ENCODE assay signal across 15 cellular contexts in genomic region chr9:122039213-122039612, GRCh38. TPM values are rescaled to one million over a fixed set of nuclear protein-coding genes. Genes with fewer than 3 reads are reported as not detected.
DNase-seq lines count a peak whose midpoint lies in the region; ATAC-seq and TF ChIP-seq lines count a peak whose summit lies in the region.
"Had no signal": no experiment of that assay in that cellular context is flagged by ENCODE, and none has a peak within 500 bp of the region (broad histone marks: within the 10 kb centered on the region; RNA-seq: fewer than 3 reads in every experiment).

No MANE protein-coding gene starts in this region.

- H3K27me3 Mint-ChIP-seq in activated CD4-positive, alpha-beta T cell treated with anti-CD3 and anti-CD28 coated beads, Interleukin-2, amount 10 ng/mL, durations not matched to agents 24 days and 14 days, result no peaks in the 10 kb centered on the region
- H3K27me3 Mint-ChIP-seq: CD4-positive, alpha-beta memory T cell had no signal

- H3K36me3 Mint-ChIP-seq in activated CD4-positive, alpha-beta T cell treated with anti-CD3 and anti-CD28 coated beads, Interleukin-2, amount 10 ng/mL, durations not matched to agents 24 days and 14 days (ENCODE audit: low read depth), result no peaks in the 10 kb centered on the region

- H3K27ac Mint-ChIP-seq in activated CD4-positive, alpha-beta T cell treated with anti-CD3 and anti-CD28 coated beads, Interleukin-2, amount 10 ng/mL, durations not matched to agents 24 days and 14 days, result no peak overlapping the region
- H3K27ac Mint-ChIP-seq: CD4-positive, alpha-beta memory T cell; GM23338 had no signal

- no peaks in the 10 kb centered on the region for H3K4me1 Mint-ChIP-seq in activated CD4-positive, alpha-beta T cell treated with anti-CD3 and anti-CD28 coated beads, Interleukin-2, amount 10 ng/mL, durations not matched to agents 24 days and 14 days
- H3K4me1 Mint-ChIP-seq: CD4-positive, alpha-beta memory T cell had no signal

- peak; percentile 18 for DNase-seq in activated CD4-positive, alpha-beta T cell treated with anti-CD3 and anti-CD28 coated beads, Interleukin-2, amount 10 ng/mL, durations not matched to agents 24 days and 14 days
- DNase-seq in activated CD4-positive, alpha-beta T cell treated with anti-CD3 and anti-CD28 coated beads for 1 hour, result no peak
- DNase-seq in dorsolateral prefrontal cortex (peak in 2 of 10 donors; percentile 25 to 43), pons (ENCODE audit: low spot score) (peak; percentile 89), NCI-H526 treated with DMSO at 0.1 percent for 48 hours (lab: John Stamatoyannopoulos, UW) (no peak)
- DNase-seq: CD4-positive, alpha-beta memory T cell; KBM-7; NCI-H1436 treated with DMSO at 0.1 percent for 48 hours; NCI-H2081; NCI-H69 had no signal

- H3K27ac ChIP-seq in dorsolateral prefrontal cortex, result peak overlapping the region in 53 of 59 donors; percentile 21 to 86 (median 69)
- H3K27ac ChIP-seq in temporal lobe (ENCODE audit: low read depth, low read length), result peak overlapping the region; percentile 39
- H3K27ac ChIP-seq: 22Rv1 had no signal

- H3K4me3 Mint-ChIP-seq in activated CD4-positive, alpha-beta T cell treated with anti-CD3 and anti-CD28 coated beads, Interleukin-2, amount 10 ng/mL, durations not matched to agents 24 days and 14 days, result no peak overlapping the region
- H3K4me3 Mint-ChIP-seq: CD4-positive, alpha-beta memory T cell; GM23338 had no signal

- no peak for TF ChIP-seq CTCF in dorsolateral prefrontal cortex (IDR thresholded peaks at IDR 0.05 in 54 of 56, conservative IDR thresholded peaks at IDR 0.05 in 2 of 56; ENCODE audit: low read depth in 1 of 56, partially characterized antibody in 56 of 56)

- ATAC-seq in HG03354 (IDR thresholded peaks at IDR 0.05; ENCODE audit: poor library complexity, severe bottlenecking, unreplicated experiment), result no peak
- no peak for ATAC-seq in GM21529 (IDR thresholded peaks at IDR 0.05; ENCODE audit: unreplicated experiment)
- ATAC-seq: GM23338 had no signal

- H3K4me3 ChIP-seq in dorsolateral prefrontal cortex, result peak overlapping the region in 3 of 59 donors; percentile 12 to 27 (median 12)
- H3K4me3 ChIP-seq: GM23338 had no signal

- intact Hi-C loops in activated CD4-positive, alpha-beta T cell treated with anti-CD3 and anti-CD28 coated beads, Interleukin-2, amount 10 ng/mL, durations not matched to agents 24 days and 14 days (cut with micrococcal nuclease), result no loop called here
- intact Hi-C loops in dorsolateral prefrontal cortex (cut with DNase I), result loop anchor here in 1 of 2 donors (10.0 kb wide), 1 partner anchor 306 kb away; no protein-coding TSS in a partner anchor

- H3K27me3 ChIP-seq in dorsolateral prefrontal cortex, result no peaks in the 10 kb centered on the region

- no peaks in the 10 kb centered on the region for H3K9me3 Mint-ChIP-seq in activated CD4-positive, alpha-beta T cell treated with anti-CD3 and anti-CD28 coated beads, Interleukin-2, amount 10 ng/mL, durations not matched to agents 24 days and 14 days
- H3K9me3 Mint-ChIP-seq: GM23338 had no signal

RNA-seq across cellular contexts. Expression of gene TTLL11, which starts 53.9 kb away (rescaled TPM):
- total RNA-seq in activated CD4-positive, alpha-beta T cell treated with anti-CD3 and anti-CD28 coated beads, Interleukin-2, amount 10 ng/mL, durations not matched to agents 24 days and 14 days, result 2.4 and 2.8 TPM in 2 replicates
- total RNA-seq in dorsolateral prefrontal cortex (10 to 100 TPM; 39.9 to 86.0 (median 58.2) TPM), temporal lobe (13.3 TPM)

Comparison
In these comparisons a context has a peak if more than half of its experiments do, and no peak if none do; other contexts are left out.
1. DNase-seq: peak in activated CD4-positive, alpha-beta T cell treated with anti-CD3 and anti-CD28 coated beads, Interleukin-2, amount 10 ng/mL, durations not matched to agents 24 days and 14 days (single experiment) and pons (single experiment); none in activated CD4-positive, alpha-beta T cell treated with anti-CD3 and anti-CD28 coated beads for 1 hour (single experiment) and NCI-H526 treated with DMSO at 0.1 percent for 48 hours (single experiment).